8 cellular contexts compared by ENCODE assay signal in the genomic region with DNA sequence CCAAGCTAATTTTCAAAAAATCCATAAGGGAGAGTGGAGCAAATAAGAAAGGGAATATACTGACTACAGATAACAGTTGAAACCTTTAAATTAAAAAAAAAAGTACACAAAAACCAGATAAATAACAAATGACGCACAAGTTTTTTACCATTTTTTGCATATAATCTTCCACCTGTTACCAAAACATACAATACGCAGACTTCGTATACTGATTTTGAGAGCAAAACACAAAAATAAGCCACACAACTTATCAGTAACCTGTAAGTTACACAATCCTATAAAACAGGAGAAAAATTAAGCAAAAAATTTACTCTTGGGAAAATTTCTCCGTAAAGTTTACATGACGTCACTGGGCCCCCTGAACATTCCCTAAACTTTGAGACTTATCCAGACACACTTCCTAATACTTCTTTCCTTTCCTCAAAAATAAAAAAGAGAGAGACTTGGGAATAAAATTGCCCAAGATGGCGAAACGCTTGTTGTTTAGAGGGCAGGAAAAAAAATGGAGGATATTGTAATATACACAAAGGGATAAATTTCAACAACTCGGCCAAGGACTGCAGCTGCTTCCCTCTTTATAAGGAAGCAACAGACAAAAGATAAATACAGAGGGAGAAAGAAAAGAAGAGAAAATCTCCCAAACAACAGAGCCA. TPM values are rescaled to one million over a fixed set of nuclear protein-coding genes. Genes with fewer than 3 reads are reported as not detected.
DNase-seq lines count a peak whose midpoint lies in the region; ATAC-seq and TF ChIP-seq lines count a peak whose summit lies in the region.

No MANE protein-coding gene starts in this region.

- intact Hi-C loops in dorsolateral prefrontal cortex (cut with DNase I), result loop anchor here (1.0 to 10.0 kb wide), 3 partner anchors 98 to 330 kb away; a partner anchor contains a TSS

- ATAC-seq in HG03025 (IDR thresholded peaks at IDR 0.05; ENCODE audit: low FRiP score, unreplicated experiment), result no peak
- ATAC-seq in HG02763 (IDR thresholded peaks at IDR 0.05; ENCODE audit: unreplicated experiment), result no peak

- no peak for TF ChIP-seq CTCF in dorsolateral prefrontal cortex (IDR thresholded peaks at IDR 0.05 in 54 of 56, conservative IDR thresholded peaks at IDR 0.05 in 2 of 56; ENCODE audit: low read depth in 1 of 56, partially characterized antibody in 56 of 56)

- peak overlapping the region; percentile 87 to 100 (median 98) for H3K27ac ChIP-seq in dorsolateral prefrontal cortex

- DNase-seq in NCI-H345 (lab: John Stamatoyannopoulos, UW) (peak; percentile 47), NCI-H345 treated with DMSO at 0.1 percent for 48 hours (lab: John Stamatoyannopoulos, UW; ENCODE audit: unreplicated experiment) (no peak), NCI-H524 treated with DMSO at 0.1 percent for 48 hours (lab: John Stamatoyannopoulos, UW) (peak; percentile 56), dorsolateral prefrontal cortex (no peak), myocyte (ENCODE audit: low read depth) (peak; percentile 84), ecto neural progenitor cell (ENCODE audit: low spot score) (no peak)

- H3K27me3 ChIP-seq in dorsolateral prefrontal cortex, result no peaks in the 10 kb centered on the region

- peak overlapping the region; percentile 64 to 96 (median 79) for H3K4me3 ChIP-seq in dorsolateral prefrontal cortex

RNA-seq across cellular contexts. Expression of a gene that starts 1.7 kb away (rescaled TPM):
- total RNA-seq in dorsolateral prefrontal cortex, result 100 to 1,000 TPM in 118 of 120 experiments, 10 to 100 TPM in 2; 73.4 to 236 (median 142) TPM
- 66.8 and 67.7 TPM in 2 replicates for total RNA-seq in myocyte
- 16.0 TPM for polyA plus RNA-seq in myocyte (2012)

Comparison
In these comparisons a context has a peak if more than half of its experiments do, and no peak if none do; other contexts are left out.
1. DNase-seq: peak in NCI-H345 (single experiment), NCI-H524 treated with DMSO at 0.1 percent for 48 hours (single experiment) and myocyte (single experiment); none in NCI-H345 treated with DMSO at 0.1 percent for 48 hours (single experiment), dorsolateral prefrontal cortex (0 of 10) and ecto neural progenitor cell (single experiment).